Comparison of ENCODE assay signal across 24 cellular contexts in the genomic region with DNA sequence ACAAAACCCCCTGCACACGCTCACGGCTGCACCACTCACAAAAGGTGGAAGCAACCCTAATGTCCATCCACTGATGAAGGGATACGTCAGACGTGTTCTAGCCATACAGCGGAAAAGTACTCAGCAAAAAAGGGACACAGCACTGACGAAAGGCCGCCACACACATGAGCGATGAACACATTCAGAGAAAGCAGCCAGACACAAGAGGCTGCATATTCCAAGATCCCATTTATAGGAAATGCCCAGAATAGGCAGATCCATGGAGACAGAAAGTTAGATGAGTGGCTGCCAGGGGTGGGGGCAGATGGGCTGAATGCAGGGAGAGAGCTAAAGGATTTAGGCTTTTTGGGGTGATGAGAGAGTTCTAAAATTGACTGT. TPM values are rescaled to one million over a fixed set of nuclear protein-coding genes. Genes with fewer than 3 reads are reported as not detected.
DNase-seq lines count a peak whose midpoint lies in the region; ATAC-seq and TF ChIP-seq lines count a peak whose summit lies in the region.
"Had no signal": no experiment of that assay in that cellular context is flagged by ENCODE, and none has a peak within 500 bp of the region (broad histone marks: within the 10 kb centered on the region; RNA-seq: fewer than 3 reads in every experiment).

No MANE protein-coding gene starts in this region.

- no peak overlapping the region for H3K9ac ChIP-seq in rectal smooth muscle tissue (ENCODE audit: low read length)

- H3K9me3 Mint-ChIP-seq in T-helper 2 cell treated with Interferon-gamma antibody and Interleukin-4, amounts not matched to agents 5 μg/mL and 100 μg/mL, for 36 hours: no peaks in the 10 kb centered on the region
- no peaks in the 10 kb centered on the region for H3K9me3 Mint-ChIP-seq in endothelial cell (ENCODE audit: unreplicated experiment)
- H3K9me3 Mint-ChIP-seq: central memory CD8-positive, alpha-beta T cell; stimulated activated naive CD8-positive, alpha-beta T cell treated with anti-CD3 and anti-CD28 coated beads, Interleukin-15, amount 100 ng/mL, for 72 hours had no signal

- no peak overlapping the region for H3K27ac Mint-ChIP-seq in T-helper 2 cell treated with Interferon-gamma antibody and Interleukin-4, amounts not matched to agents 5 μg/mL and 100 μg/mL, for 36 hours
- no peak overlapping the region for H3K27ac Mint-ChIP-seq in endothelial cell (ENCODE audit: unreplicated experiment)
- H3K27ac Mint-ChIP-seq: activated CD8-positive, alpha-beta memory T cell treated with anti-CD3 and anti-CD28 coated beads, Interleukin-2, amount 10 ng/mL, durations not matched to agents 7 days and 5 days had no signal

- H3K4me1 Mint-ChIP-seq in T-helper 2 cell treated with Interferon-gamma antibody and Interleukin-4, amounts not matched to agents 5 μg/mL and 100 μg/mL, for 36 hours (ENCODE audit: low read depth): peaks cover 20% of the 10 kb centered on the region
- peaks cover 16% of the 10 kb centered on the region for H3K4me1 Mint-ChIP-seq in endothelial cell (ENCODE audit: unreplicated experiment)

- H3K4me3 Mint-ChIP-seq in T-helper 2 cell treated with Interferon-gamma antibody and Interleukin-4, amounts not matched to agents 5 μg/mL and 100 μg/mL, for 36 hours: peak overlapping the region; percentile 2
- H3K4me3 Mint-ChIP-seq in endothelial cell (ENCODE audit: unreplicated experiment): peak overlapping the region; percentile 37
- H3K4me3 Mint-ChIP-seq: activated CD8-positive, alpha-beta memory T cell treated with anti-CD3 and anti-CD28 coated beads, Interleukin-2, amount 10 ng/mL, durations not matched to agents 7 days and 5 days; central memory CD8-positive, alpha-beta T cell had no signal

- H3K4me3 ChIP-seq in NB4 (ENCODE audit: low read depth, low read length): peak overlapping the region; percentile 1
- peak overlapping the region; percentile 8 for H3K4me3 ChIP-seq in rectal smooth muscle tissue (ENCODE audit: low read length)
- H3K4me3 ChIP-seq: esophagus squamous epithelium, psoas muscle, SK-N-MC, skin epidermis had no signal

- TF ChIP-seq POLR2A in NB4 (IDR thresholded peaks at IDR 0.05; ENCODE audit: extremely low read depth, insufficient read length): no peak

- no peak for DNase-seq in T-helper 2 cell treated with Interferon-gamma antibody and Interleukin-4, amounts not matched to agents 5 μg/mL and 100 μg/mL, for 36 hours (ENCODE audit: low spot score)
- DNase-seq in T-helper 2 cell: no peak
- no peak for DNase-seq in NB4 (ENCODE audit: low read depth)
- DNase-seq in endothelial cell (ENCODE audit: low spot score): no peak
- no peak for DNase-seq in NCI-H82 (lab: John Stamatoyannopoulos, UW)
- no peak for DNase-seq in iPS-NIHi11 (ENCODE audit: low spot score)
- DNase-seq: activated CD4-positive, CD25-positive, alpha-beta regulatory T cell treated with anti-CD3 and anti-CD28 coated beads, Interleukin-2, amount 50 U/mL, for 72 hours; activated CD8-positive, alpha-beta memory T cell treated with anti-CD3 and anti-CD28 coated beads, Interleukin-2, amount 10 ng/mL, durations not matched to agents 7 days and 5 days; AML-193; effector memory CD4-positive, alpha-beta T cell; esophagus squamous epithelium; naive thymus-derived CD4-positive, alpha-beta T cell; NCI-H1092 treated with DMSO at 0.1 percent for 48 hours; NCI-H2029 treated with DMSO at 0.1 percent for 48 hours; NCI-H446 treated with DMSO at 0.1 percent for 48 hours; psoas muscle; stimulated activated CD4-positive, alpha-beta T cell treated with anti-CD3 and anti-CD28 coated beads, Interleukin-2, amount 100 ng/mL, for 48 hours; stimulated activated naive CD8-positive, alpha-beta T cell treated with anti-CD3 and anti-CD28 coated beads, Interleukin-15, amount 100 ng/mL, for 72 hours had no signal

- TF ChIP-seq CTCF in NB4 (IDR thresholded peaks at IDR 0.05; ENCODE audit: low read depth, low read length) (no peak), endothelial cell (IDR thresholded peaks at IDR 0.05; ENCODE audit: unreplicated experiment) (no peak)

- no peaks in the 10 kb centered on the region for H3K27me3 Mint-ChIP-seq in T-helper 2 cell treated with Interferon-gamma antibody and Interleukin-4, amounts not matched to agents 5 μg/mL and 100 μg/mL, for 36 hours (ENCODE audit: low read depth)
- H3K27me3 Mint-ChIP-seq in endothelial cell (ENCODE audit: unreplicated experiment): peaks cover 14% of the 10 kb centered on the region
- H3K27me3 Mint-ChIP-seq: activated CD8-positive, alpha-beta memory T cell treated with anti-CD3 and anti-CD28 coated beads, Interleukin-2, amount 10 ng/mL, durations not matched to agents 7 days and 5 days; central memory CD8-positive, alpha-beta T cell; naive thymus-derived CD4-positive, alpha-beta T cell; stimulated activated naive CD8-positive, alpha-beta T cell treated with anti-CD3 and anti-CD28 coated beads, Interleukin-15, amount 100 ng/mL, for 72 hours had no signal

- peaks cover 6% of the 10 kb centered on the region for H3K4me1 ChIP-seq in rectal smooth muscle tissue (ENCODE audit: control insufficient read depth, insufficient read depth, low read length)

- no peaks in the 10 kb centered on the region for H3K36me3 ChIP-seq in rectal smooth muscle tissue (ENCODE audit: control insufficient read depth, insufficient read depth, low read length)

- peaks cover 28% of the 10 kb centered on the region for H3K36me3 Mint-ChIP-seq in T-helper 2 cell treated with Interferon-gamma antibody and Interleukin-4, amounts not matched to agents 5 μg/mL and 100 μg/mL, for 36 hours (ENCODE audit: low read depth)
- H3K36me3 Mint-ChIP-seq in endothelial cell (ENCODE audit: low read depth, unreplicated experiment): peaks cover 33% of the 10 kb centered on the region

- no peak for ATAC-seq in HG03457 (IDR thresholded peaks at IDR 0.05; ENCODE audit: unreplicated experiment)
- ATAC-seq: activated CD8-positive, alpha-beta memory T cell treated with anti-CD3 and anti-CD28 coated beads, Interleukin-2, amount 10 ng/mL, durations not matched to agents 7 days and 5 days; naive thymus-derived CD4-positive, alpha-beta T cell; psoas muscle; stimulated activated naive CD8-positive, alpha-beta T cell treated with anti-CD3 and anti-CD28 coated beads, Interleukin-15, amount 100 ng/mL, for 72 hours had no signal

- H3K27ac ChIP-seq in rectal smooth muscle tissue (ENCODE audit: low read depth, low read length): no peak overlapping the region
- H3K27ac ChIP-seq: esophagus squamous epithelium, psoas muscle, SK-N-MC had no signal

- no peaks in the 10 kb centered on the region for H3K27me3 ChIP-seq in rectal smooth muscle tissue (ENCODE audit: control insufficient read depth, insufficient read depth, low read length)
- H3K27me3 ChIP-seq: esophagus squamous epithelium had no signal

RNA-seq across cellular contexts. Expression of a gene that starts 3.7 kb away (rescaled TPM):
- total RNA-seq in endothelial cell (ENCODE audit: unreplicated experiment): 54.4 TPM

RNA-seq across cellular contexts. Expression of a gene that starts 11.6 kb away (rescaled TPM):
- total RNA-seq in endothelial cell (ENCODE audit: unreplicated experiment): 21.6 TPM

RNA-seq across cellular contexts. Expression of a gene that starts 22.4 kb away (rescaled TPM):
- not detected for total RNA-seq in endothelial cell (ENCODE audit: unreplicated experiment)

RNA-seq across cellular contexts. Expression of a gene that starts 30.9 kb away (rescaled TPM):
- not detected for total RNA-seq in endothelial cell (ENCODE audit: unreplicated experiment)

RNA-seq across cellular contexts. Expression of a gene that starts 44.8 kb away (rescaled TPM):
- total RNA-seq in endothelial cell (ENCODE audit: unreplicated experiment): 0.46 TPM
- total RNA-seq: activated CD8-positive, alpha-beta memory T cell treated with anti-CD3 and anti-CD28 coated beads, Interleukin-2, amount 10 ng/mL, durations not matched to agents 7 days and 5 days; H4 had no signal
